8 cellular contexts compared by ENCODE assay signal in genomic region chr4:145099653-145100052, GRCh38. TPM values are rescaled to one million over a fixed set of nuclear protein-coding genes. Genes with fewer than 3 reads are reported as not detected.
A peak's percentile ranks its signal among the peaks of the same experiment; 100 is the strongest.
DNase-seq lines count a peak whose midpoint lies in the region; ATAC-seq and TF ChIP-seq lines count a peak whose summit lies in the region.

No MANE protein-coding gene starts in this region.

- TF ChIP-seq CTCF in OCI-LY7 (conservative IDR thresholded peaks at IDR 0.05; ENCODE audit: low read length): no peak

- H3K27ac ChIP-seq in OCI-LY7 (ENCODE audit: low read depth, low read length, poor library complexity, severe bottlenecking) (no peak overlapping the region), epithelial cell of prostate (peak overlapping the region; percentile 91), skeletal muscle tissue (ENCODE audit: low read depth, low read length) (no peak overlapping the region)

- no peaks in the 10 kb centered on the region for H3K27me3 ChIP-seq in skeletal muscle tissue (ENCODE audit: control insufficient read depth in 3 of 3, insufficient read depth in 3 of 3, low read length in 3 of 3)

- H2AFZ ChIP-seq in OCI-LY7 (ENCODE audit: low read length): no peak overlapping the region

- peaks cover 96% of the 10 kb centered on the region for H3K79me2 ChIP-seq in OCI-LY7 (ENCODE audit: insufficient read depth, low read depth, low read length)

- H3K4me2 ChIP-seq in OCI-LY7 (ENCODE audit: low read length): peak overlapping the region; percentile 79

- no TSS peak for BruUV-seq in OCI-LY7 (replicated peaks; lab: Mats Ljungman, UMichigan)

- H3K9ac ChIP-seq in skeletal muscle tissue (ENCODE audit: low read depth in 1 of 3, low read length in 3 of 3): peak overlapping the region in 2 of 3 donors; percentile 5 to 91

- no peaks in the 10 kb centered on the region for H3K9me2 ChIP-seq in OCI-LY7 (ENCODE audit: insufficient read depth, low read length)

- ATAC-seq in GM18505 (IDR thresholded peaks at IDR 0.05; ENCODE audit: unreplicated experiment): no peak

- DNase-seq in SIG-M5 treated with dmso at 0.1 percent for 504 hours (lab: John Stamatoyannopoulos, UW; ENCODE audit: unreplicated experiment) (peak; percentile 44), SIG-M5 (lab: John Stamatoyannopoulos, UW) (no peak), OCI-LY7 (ENCODE audit: low spot score) (peak; percentile 42), epithelial cell of prostate (ENCODE audit: low read depth, low spot score) (no peak), hypothalamus (lab: John Stamatoyannopoulos, UW) (no peak), NCI-H2227 (lab: John Stamatoyannopoulos, UW; ENCODE audit: unreplicated experiment) (no peak)

- H3K4me1 ChIP-seq in OCI-LY7 (ENCODE audit: insufficient read depth, low read length, poor library complexity, severe bottlenecking): peaks cover 57% of the 10 kb centered on the region
- peaks cover 9 to 27% (median 25%) of the 10 kb centered on the region in 3 donors for H3K4me1 ChIP-seq in skeletal muscle tissue (ENCODE audit: control insufficient read depth in 3 of 3, insufficient read depth in 3 of 3, low read length in 3 of 3)

- CTCF ChIA-PET in OCI-LY7 (lab: Charles Lee; ENCODE audit: unreplicated experiment): no interaction called here

- no peak for TF ChIP-seq POLR2A in GM18505 (IDR thresholded peaks at IDR 0.05; ENCODE audit: borderline replicate concordance, extremely low read depth, insufficient read depth, insufficient read length)

- H3K9me3 ChIP-seq in OCI-LY7 (ENCODE audit: low read length) (no peaks in the 10 kb centered on the region), skeletal muscle tissue (ENCODE audit: control insufficient read depth in 3 of 3, low read length in 3 of 3) (no peaks in the 10 kb centered on the region)

- H3K4me3 ChIP-seq in OCI-LY7 (ENCODE audit: low read depth, low read length, poor library complexity, severe bottlenecking): peak overlapping the region; percentile 79
- peak overlapping the region in 1 of 3 donors; percentile 88 for H3K4me3 ChIP-seq in skeletal muscle tissue (ENCODE audit: low read length in 3 of 3)

- intact Hi-C loops in OCI-LY7 (cut with micrococcal nuclease; ENCODE audit: unreplicated experiment): loop anchor here (2.0 to 5.0 kb wide), 3 partner anchors 79 to 519 kb away; partner anchors contain the start of genes MMAA and SMAD1

- POLR2A ChIA-PET in OCI-LY7 (lab: Charles Lee): interaction anchor here (0.8 to 3.0 kb wide), 6 partner anchors 10 to 79 kb away, joined by 3 to 15 read pairs (median 6); no protein-coding TSS in a partner anchor

- peaks cover 43% of the 10 kb centered on the region for H4K20me1 ChIP-seq in OCI-LY7 (ENCODE audit: insufficient read depth, low read length)

- H3K36me3 ChIP-seq in OCI-LY7 (ENCODE audit: insufficient read depth, low read length) (peaks cover 59% of the 10 kb centered on the region), skeletal muscle tissue (ENCODE audit: control insufficient read depth in 3 of 3, insufficient read depth in 3 of 3, low read length in 3 of 3) (peaks cover 5 to 12% (median 8%) of the 10 kb centered on the region in 3 donors)

RNA-seq across cellular contexts. Expression of gene ABCE1, which starts 1.5 kb away (rescaled TPM):
- 108 and 119 TPM in 2 replicates for total RNA-seq in OCI-LY7 (2014; rRNA removed; shearing (Covaris generic))
- total RNA-seq in OCI-LY7 (2022) (97.3 and 111 TPM in 2 replicates), skeletal muscle tissue (58.5 TPM)

RNA-seq across cellular contexts. Expression of gene ANAPC10, which starts 1.7 kb away (rescaled TPM):
- 34.1 and 46.1 TPM in 2 replicates for total RNA-seq in OCI-LY7 (2014; rRNA removed; shearing (Covaris generic))
- total RNA-seq in OCI-LY7 (2022) (31.6 and 39.2 TPM in 2 replicates), skeletal muscle tissue (26.6 TPM)

Comparison
In these comparisons a context has a peak if more than half of its experiments do, and no peak if none do; other contexts are left out.
1. DNase-seq: peak in SIG-M5 treated with dmso at 0.1 percent for 504 hours (single experiment) and OCI-LY7 (single experiment); none in SIG-M5 (single experiment), epithelial cell of prostate (single experiment), hypothalamus (0 of 51) and NCI-H2227 (single experiment).